Comparison of ENCODE assay signal across 1 cellular context in genomic region chr9:96762562-96762961, GRCh38.
TF ChIP-seq lines count a peak whose summit lies in the region.

No MANE protein-coding gene starts in this region.

TF ChIP-seq in K562, 482 proteins besides CTCF, POLR2A, EP300 and RAD21 (continued from another document):
- TF ChIP-seq HNRNPH1 (optimal IDR thresholded peaks at IDR 0.05; ENCODE audit: low read depth, low read length) (no peak), ZNF407 (IDR thresholded peaks at IDR 0.05; ENCODE audit: low read depth) (no peak), PTRF (tag; IDR thresholded peaks at IDR 0.05) (no peak), ETV6 (IDR thresholded peaks at IDR 0.05; ENCODE audit: borderline replicate concordance in 1 of 2, low read depth in 2 of 2, low read length in 1 of 2) (no peak), ETV6 (CRISPR knock-in tag; IDR thresholded peaks at IDR 0.05; ENCODE audit: borderline replicate concordance) (no peak), TRIM24 (IDR thresholded peaks at IDR 0.05) (0 out of 4 replicates have a peak, but pooled peaks of 1 of the 2 experiments have one; percentile 32)
TF ChIP-seq in K562: peak in this region for 4.
